25 cellular contexts compared by ENCODE assay signal in genomic region chr11:107969219-107969618, GRCh38. TPM values are rescaled to one million over a fixed set of nuclear protein-coding genes. Genes with fewer than 3 reads are reported as not detected.
DNase-seq lines count a peak whose midpoint lies in the region; ATAC-seq, FAIRE-seq and TF ChIP-seq lines count a peak whose summit lies in the region.
"Had no signal": no experiment of that assay in that cellular context is flagged by ENCODE, and none has a peak within 500 bp of the region (broad histone marks: within the 10 kb centered on the region; RNA-seq: fewer than 3 reads in every experiment).

No MANE protein-coding gene starts in this region.

- H2AFZ ChIP-seq in GM12878 (ENCODE audit: control insufficient read depth, low read depth, low read length) (no peak overlapping the region), mesenchymal stem cell (ENCODE audit: low read depth, low read length) (no peak overlapping the region)
- H2AFZ ChIP-seq: hepatocyte had no signal

- H3K36me3 Mint-ChIP-seq in activated CD8-positive, alpha-beta T cell treated with anti-CD3 and anti-CD28 coated beads for 36 hours (ENCODE audit: low read depth) = no peaks in the 10 kb centered on the region
- H3K36me3 Mint-ChIP-seq in CD4-positive, alpha-beta memory T cell = no peaks in the 10 kb centered on the region
- H3K36me3 Mint-ChIP-seq: CD8-positive, alpha-beta memory T cell; natural killer cell had no signal

- no peak overlapping the region for H2BK5ac ChIP-seq in mesenchymal stem cell (ENCODE audit: low read depth, low read length, poor library complexity, severe bottlenecking)

- no peak overlapping the region for H3K27ac ChIP-seq in GM12878 (ENCODE audit: control insufficient read depth, insufficient read depth)
- H3K27ac ChIP-seq in mesenchymal stem cell (ENCODE audit: low read length, poor library complexity, severe bottlenecking) = no peak overlapping the region
- no peak overlapping the region for H3K27ac ChIP-seq in left lung
- H3K27ac ChIP-seq in CD4-positive, alpha-beta memory T cell (ENCODE audit: low read depth, low read length) = no peak overlapping the region
- H3K27ac ChIP-seq: hepatocyte, tibial artery had no signal

- H3K4ac ChIP-seq in mesenchymal stem cell (ENCODE audit: low read depth in 1 of 2, low read length in 2 of 2) = no peak overlapping the region

- H3K4me1 Mint-ChIP-seq in activated CD8-positive, alpha-beta T cell treated with anti-CD3 and anti-CD28 coated beads for 36 hours (ENCODE audit: low read depth) = no peaks in the 10 kb centered on the region
- no peaks in the 10 kb centered on the region for H3K4me1 Mint-ChIP-seq in CD4-positive, alpha-beta memory T cell
- H3K4me1 Mint-ChIP-seq: CD8-positive, alpha-beta memory T cell; natural killer cell had no signal

- H3K9me3 Mint-ChIP-seq in activated CD8-positive, alpha-beta T cell treated with anti-CD3 and anti-CD28 coated beads for 36 hours = no peaks in the 10 kb centered on the region
- no peaks in the 10 kb centered on the region for H3K9me3 Mint-ChIP-seq in CD4-positive, alpha-beta memory T cell
- H3K9me3 Mint-ChIP-seq: activated naive CD4-positive, alpha-beta T cell treated with anti-CD3 and anti-CD28 coated beads for 36 hours; CD8-positive, alpha-beta memory T cell; effector memory CD8-positive, alpha-beta T cell; natural killer cell; T-helper 1 cell treated with Interleukin-12 subunit alpha and Interleukin-12 subunit beta and Interleukin-4 antibody, amounts not matched to agents 30 μg/mL and 1 μg/mL, for 36 hours had no signal

- H3K4me2 ChIP-seq in GM12878 (ENCODE audit: control insufficient read depth, insufficient read depth) (no peak overlapping the region), mesenchymal stem cell (ENCODE audit: low read length, poor library complexity, severe bottlenecking) (no peak overlapping the region)
- H3K4me2 ChIP-seq: hepatocyte had no signal

- H3K79me2 ChIP-seq in GM12878 (ENCODE audit: control insufficient read depth, insufficient read depth, low read length) = no peaks in the 10 kb centered on the region
- H3K79me2 ChIP-seq: hepatocyte had no signal

- no peak overlapping the region for H3K9ac ChIP-seq in GM12878 (ENCODE audit: control insufficient read depth, insufficient read depth, low read length)
- no peak overlapping the region for H3K9ac ChIP-seq in mesenchymal stem cell (ENCODE audit: low read length)

- H4K20me1 ChIP-seq in GM12878 (ENCODE audit: control insufficient read depth, insufficient read depth) = no peaks in the 10 kb centered on the region

- no peak for TF ChIP-seq RAD21 in GM12878 (IDR thresholded peaks at IDR 0.05; ENCODE audit: insufficient read depth, low read depth, low read length)

- no peak overlapping the region for H3K27ac Mint-ChIP-seq in activated CD8-positive, alpha-beta T cell treated with anti-CD3 and anti-CD28 coated beads for 36 hours
- no peak overlapping the region for H3K27ac Mint-ChIP-seq in CD4-positive, alpha-beta memory T cell
- H3K27ac Mint-ChIP-seq: activated naive CD4-positive, alpha-beta T cell treated with anti-CD3 and anti-CD28 coated beads for 36 hours; effector memory CD8-positive, alpha-beta T cell; natural killer cell; T-helper 1 cell treated with Interleukin-12 subunit alpha and Interleukin-12 subunit beta and Interleukin-4 antibody, amounts not matched to agents 30 μg/mL and 1 μg/mL, for 36 hours had no signal

- H4K91ac ChIP-seq in mesenchymal stem cell (ENCODE audit: low read length) = no peak overlapping the region

- CTCF ChIA-PET in GM12878 (lab: Yijun Ruan, JAX) = interaction anchor here (1.4 to 1.9 kb wide), 3 partner anchors 19 to 52 kb away, joined by 3 to 5 read pairs (median 5); no protein-coding TSS in a partner anchor
- CTCF ChIA-PET in activated CD8-positive, alpha-beta T cell treated with anti-CD3 and anti-CD28 coated beads for 36 hours (lab: Charles Lee) = interaction anchor here (1.8 kb wide), 1 partner anchor 53 kb away, joined by 5 read pairs; no protein-coding TSS in a partner anchor
- CTCF ChIA-PET in CD4-positive, alpha-beta memory T cell (lab: Charles Lee; ENCODE audit: partially characterized antibody) = no interaction called here

- RAD21 ChIA-PET in GM12878 (lab: Charles Lee; ENCODE audit: unreplicated experiment) = interaction anchor here (1.1 to 1.3 kb wide), 2 partner anchors 30 to 63 kb away, joined by 3 to 4 read pairs; no protein-coding TSS in a partner anchor

- POLR2A ChIA-PET in GM12878 (lab: Charles Lee) = no interaction called here
- POLR2A ChIA-PET in activated CD8-positive, alpha-beta T cell treated with anti-CD3 and anti-CD28 coated beads for 36 hours (lab: Charles Lee) = no interaction called here
- POLR2A ChIA-PET in CD4-positive, alpha-beta memory T cell (lab: Charles Lee; ENCODE audit: partially characterized antibody) = no interaction called here

- H3K4me1 ChIP-seq in GM12878 (ENCODE audit: control insufficient read depth, insufficient read depth, low read length) (no peaks in the 10 kb centered on the region), mesenchymal stem cell (ENCODE audit: control insufficient read depth, insufficient read depth, low read depth, low read length) (no peaks in the 10 kb centered on the region), left lung (no peaks in the 10 kb centered on the region)
- no peaks in the 10 kb centered on the region for H3K4me1 ChIP-seq in CD4-positive, alpha-beta memory T cell (ENCODE audit: insufficient read depth, low read length)
- H3K4me1 ChIP-seq: tibial artery had no signal

- in situ Hi-C loops in GM12878 (cut with MboI) = no loop called here

- H3K23ac ChIP-seq in mesenchymal stem cell (ENCODE audit: low read length in 2 of 2) = no peak overlapping the region

- SMC1A ChIA-PET in GM12878 (lab: Charles Lee; ENCODE audit: uncharacterized antibody, unreplicated experiment) = interaction anchor here (0.5 to 2.2 kb wide), 3 partner anchors 11 to 32 kb away, joined by 3 to 6 read pairs (median 3); no protein-coding TSS in a partner anchor

- DNase-seq in GM12864 (ENCODE audit: low read depth) = no peak
- peak; percentile 8 for DNase-seq in LHCN-M2 (ENCODE audit: low read depth)
- DNase-seq in GM12878 (ENCODE audit: low read depth, low spot score) = no peak
- peak; percentile 4 for DNase-seq in mesenchymal stem cell
- DNase-seq in left lung = no peak
- DNase-seq in activated CD8-positive, alpha-beta T cell treated with anti-CD3 and anti-CD28 coated beads for 36 hours = no peak
- no peak for DNase-seq in CD4-positive, alpha-beta memory T cell
- no peak for DNase-seq in NOMO-1 treated with DMSO at 0.1 percent for 48 hours (lab: John Stamatoyannopoulos, UW; ENCODE audit: unreplicated experiment)
- DNase-seq: activated CD4-positive, alpha-beta T cell treated with anti-CD3 and anti-CD28 coated beads, Interleukin-2, amount 50 U/mL, for 4 hours; activated naive CD4-positive, alpha-beta T cell treated with anti-CD3 and anti-CD28 coated beads for 36 hours; activated T-cell treated with anti-CD3 and anti-CD28 coated beads for 4 hours; CD8-positive, alpha-beta memory T cell; cerebellar nuclear complex; effector memory CD8-positive, alpha-beta T cell; KBM-7; natural killer cell; NCI-H2029 treated with DMSO at 0.1 percent for 48 hours; SHP77; stimulated activated CD4-positive, alpha-beta T cell treated with anti-CD3 and anti-CD28 coated beads, Interleukin-2, amount 100 ng/mL, for 24 hours; stimulated activated naive CD4-positive, alpha-beta T cell treated with Interleukin-2 at 50 U/mL for 16 hours; tibial artery had no signal

- no peak for TF ChIP-seq EP300 in GM12878 (IDR thresholded peaks at IDR 0.05; ENCODE audit: borderline replicate concordance in 1 of 2, control insufficient read depth in 1 of 2, low read depth in 2 of 2, low read length in 2 of 2)

- H3K9me3 ChIP-seq in GM12878 (replicated peaks; ENCODE audit: control insufficient read depth, insufficient read depth, low read length) (no peaks in the 10 kb centered on the region), mesenchymal stem cell (ENCODE audit: control insufficient read depth, low read length) (no peaks in the 10 kb centered on the region), left lung (no peaks in the 10 kb centered on the region)
- no peaks in the 10 kb centered on the region for H3K9me3 ChIP-seq in CD4-positive, alpha-beta memory T cell (ENCODE audit: control insufficient read depth in 1 of 2, low read length in 2 of 2)
- H3K9me3 ChIP-seq: tibial artery had no signal

- H2AK5ac ChIP-seq in mesenchymal stem cell (ENCODE audit: low read length, severe bottlenecking) = no peak overlapping the region

- no peak for FAIRE-seq in GM12878 (lab: Jason Lieb, UNC)
- FAIRE-seq: astrocyte, GM19239 had no signal

- H4K8ac ChIP-seq in mesenchymal stem cell (ENCODE audit: low read length) = no peak overlapping the region

- BruUV-seq in GM12878 (replicated peaks; lab: Mats Ljungman, UMichigan) = no TSS peak

- H3K4me3 Mint-ChIP-seq in activated CD8-positive, alpha-beta T cell treated with anti-CD3 and anti-CD28 coated beads for 36 hours = no peak overlapping the region
- no peak overlapping the region for H3K4me3 Mint-ChIP-seq in CD4-positive, alpha-beta memory T cell
- H3K4me3 Mint-ChIP-seq: activated naive CD4-positive, alpha-beta T cell treated with anti-CD3 and anti-CD28 coated beads for 36 hours; effector memory CD8-positive, alpha-beta T cell; natural killer cell; T-helper 1 cell treated with Interleukin-12 subunit alpha and Interleukin-12 subunit beta and Interleukin-4 antibody, amounts not matched to agents 30 μg/mL and 1 μg/mL, for 36 hours had no signal

- H3K36me3 ChIP-seq in GM12878 (ENCODE audit: control insufficient read depth in 2 of 2, insufficient read depth in 2 of 2, low read length in 1 of 2) = no peaks in the 10 kb centered on the region; a peak in 1 of 4 replicates
- no peaks in the 10 kb centered on the region for H3K36me3 ChIP-seq in mesenchymal stem cell (ENCODE audit: control insufficient read depth in 1 of 2, insufficient read depth in 2 of 2, low read depth in 1 of 2, low read length in 2 of 2)
- no peaks in the 10 kb centered on the region for H3K36me3 ChIP-seq in left lung
- H3K36me3 ChIP-seq in CD4-positive, alpha-beta memory T cell (ENCODE audit: insufficient read depth, low read length) = no peaks in the 10 kb centered on the region
- H3K36me3 ChIP-seq: tibial artery had no signal

- no peak overlapping the region for H3K14ac ChIP-seq in mesenchymal stem cell (ENCODE audit: low read length in 2 of 2)

- H3K27me3 ChIP-seq in GM12878 (replicated peaks in 1 of 2; ENCODE audit: control insufficient read depth in 2 of 2, insufficient read depth in 2 of 2, low read length in 1 of 2) (no peaks in the 10 kb centered on the region), mesenchymal stem cell (ENCODE audit: control insufficient read depth in 1 of 2, insufficient read depth in 1 of 2, low read length in 2 of 2) (peaks cover 0 to 6% of the 10 kb centered on the region in 2 experiments), left lung (no peaks in the 10 kb centered on the region)
- H3K27me3 ChIP-seq in CD4-positive, alpha-beta memory T cell (ENCODE audit: insufficient read depth, low read length) = no peaks in the 10 kb centered on the region
- H3K27me3 ChIP-seq: hepatocyte had no signal

- no peak for TF ChIP-seq POLR2A in GM12878 (IDR thresholded peaks at IDR 0.05; ENCODE audit: low read depth, low read length)

- no peak overlapping the region for H2BK12ac ChIP-seq in mesenchymal stem cell (ENCODE audit: low read length in 2 of 2)

- no peak overlapping the region for H2BK120ac ChIP-seq in mesenchymal stem cell (ENCODE audit: low read depth, low read length)

- ATAC-seq in GM12878 (peak; percentile 56; the same call in 2 of the 3 replicates), left lung (no peak)
- no peak for ATAC-seq in activated CD8-positive, alpha-beta T cell treated with anti-CD3 and anti-CD28 coated beads for 36 hours
- ATAC-seq: effector memory CD8-positive, alpha-beta T cell; natural killer cell had no signal

- H2BK15ac ChIP-seq in mesenchymal stem cell (ENCODE audit: low read depth, poor library complexity, severe bottlenecking) = no peak overlapping the region

- intact Hi-C loops in GM12878 (cut with micrococcal nuclease; ENCODE audit: unreplicated experiment) = no loop called here
- intact Hi-C loops in left lung (cut with DNase I) = no loop called here
- intact Hi-C loops in activated CD8-positive, alpha-beta T cell treated with anti-CD3 and anti-CD28 coated beads for 36 hours (cut with micrococcal nuclease) = no loop called here
- intact Hi-C loops in CD4-positive, alpha-beta memory T cell (cut with micrococcal nuclease) = no loop called here

- H3K79me1 ChIP-seq in mesenchymal stem cell (replicated peaks; ENCODE audit: low read length, poor library complexity, severe bottlenecking) = no peaks in the 10 kb centered on the region

- H3K27me3 Mint-ChIP-seq in activated CD8-positive, alpha-beta T cell treated with anti-CD3 and anti-CD28 coated beads for 36 hours = peaks cover 2% of the 10 kb centered on the region
- H3K27me3 Mint-ChIP-seq in CD4-positive, alpha-beta memory T cell = peaks cover 1 to 8% of the 10 kb centered on the region in 2 donors

- TF ChIP-seq CTCF in GM12864 (IDR thresholded peaks at IDR 0.05; ENCODE audit: low read depth, low read length, missing control alignments) = peak; percentile 10
- no peak for TF ChIP-seq CTCF in GM12878 (IDR thresholded peaks at IDR 0.05 in 2 of 3, conservative IDR thresholded peaks at IDR 0.05 in 1 of 3; ENCODE audit: control insufficient read depth in 2 of 3, extremely low read depth in 1 of 3, insufficient read depth in 1 of 3, low read depth in 3 of 3, low read length in 3 of 3)
- TF ChIP-seq CTCF in left lung (IDR thresholded peaks at IDR 0.05) = no peak
- TF ChIP-seq CTCF in activated CD8-positive, alpha-beta T cell treated with anti-CD3 and anti-CD28 coated beads for 36 hours (IDR thresholded peaks at IDR 0.05) = no peak

- H3K4me3 ChIP-seq in GM12864 (ENCODE audit: low read depth, low read length) = no peak overlapping the region
- H3K4me3 ChIP-seq in GM12878 = no peak overlapping the region
- no peak overlapping the region for H3K4me3 ChIP-seq in mesenchymal stem cell (ENCODE audit: insufficient read depth in 1 of 2, low read depth in 1 of 2, low read length in 2 of 2)
- no peak overlapping the region for H3K4me3 ChIP-seq in left lung
- no peak overlapping the region for H3K4me3 ChIP-seq in CD4-positive, alpha-beta memory T cell (ENCODE audit: low read length in 2 of 2)
- H3K4me3 ChIP-seq: hepatocyte, tibial artery had no signal

- H3K18ac ChIP-seq in mesenchymal stem cell (ENCODE audit: low read depth in 1 of 2, low read length in 2 of 2) = no peak overlapping the region

RNA-seq across cellular contexts. Expression of gene CUL5, which starts 39.5 kb away (rescaled TPM):
- total RNA-seq in LHCN-M2 (2014; rRNA removed) (26.2 and 30.0 TPM in 2 replicates), GM12878 (2014; rRNA removed) (16.8 and 18.2 TPM in 2 replicates), GM12878 (2014; rRNA removed; fragmentation: Illumina TruSeq; extraction: Trizol) (25.1 and 25.2 TPM in 2 replicates), GM12878 (2021) (31.0 and 33.4 TPM in 2 replicates), left lung (10 to 100 TPM; 31.1 to 36.1 TPM)
- polyA plus RNA-seq in LHCN-M2 (2012) = 6.8 TPM
- total RNA-seq in GM12878 (2013; cell fraction: nucleolus; rRNA removed) = 74.2 and 81.6 TPM in 2 replicates
- polyA plus RNA-seq in GM12878 (2011; ENCODE audit: low read depth) = 2.9 TPM
- polyA plus RNA-seq in GM12878 (2011; rRNA removed) (17.9 and 37.3 TPM in 2 replicates), GM12878 (2014; fragmentation: Illumina TruSeq; extraction: Trizol) (18.6 and 28.9 TPM in 2 replicates), GM12878 (2014; fragmentation: Nextera tagmentation; extraction: Ambion mirVana) (10 to 100 TPM in 1 of 2 experiments, 1 to 10 TPM in 1; 9.1 to 11.8 TPM), GM12878 (2014; rRNA removed) (10.4 and 12.4 TPM in 2 replicates), GM12878 (2016; fragmentation: Nextera tagmentation; extraction: Ambion mirVana) (10 to 100 TPM; 28.5 to 37.6 TPM)
- 12.9 and 15.8 TPM in 2 replicates for polyA plus RNA-seq in GM12878 (2011; cell fraction: cytosol; rRNA removed)
- polyA plus RNA-seq in GM12878 (2011; cell fraction: nucleus; rRNA removed) = 13.2 and 15.7 TPM in 2 replicates
- 8.3 and 8.8 TPM in 2 replicates for polyA plus RNA-seq in GM12878 (2012)
- polyA minus RNA-seq in GM12878 (2011; rRNA and poly(A)+ RNA removed) = 19.5 and 31.4 TPM in 2 replicates
- polyA minus RNA-seq in GM12878 (2011; cell fraction: cytosol; rRNA and poly(A)+ RNA removed) = 16.3 and 20.3 TPM in 2 replicates
- polyA minus RNA-seq in GM12878 (2011; cell fraction: nucleus; rRNA and poly(A)+ RNA removed) = 36.4 and 68.5 TPM in 2 replicates
- polyA plus RNA-seq in mesenchymal stem cell (2013, experiment 1 of 2) = 19.5 TPM
- polyA plus RNA-seq in mesenchymal stem cell (2013, experiment 2 of 2) = 21.1 TPM
- total RNA-seq in activated CD8-positive, alpha-beta T cell treated with anti-CD3 and anti-CD28 coated beads for 36 hours = 10 to 100 TPM; 32.2 to 34.6 TPM
- total RNA-seq in CD4-positive, alpha-beta memory T cell = 10 to 100 TPM; 37.3 to 38.9 TPM
- 10 to 100 TPM; 27.4 to 31.7 TPM for polyA plus RNA-seq in CD4-positive, alpha-beta memory T cell

RNA-seq across cellular contexts. Expression of gene RAB39A, which starts 41.0 kb away (rescaled TPM):
- total RNA-seq in LHCN-M2 (2014; rRNA removed) = 0.58 TPM in 1 of 2 replicates, not detected in the other
- not detected for polyA plus RNA-seq in LHCN-M2 (2012)
- 9.3 and 10.0 TPM in 2 replicates for total RNA-seq in GM12878 (2013; cell fraction: nucleolus; rRNA removed)
- 5.8 and 8.3 TPM in 2 replicates for total RNA-seq in GM12878 (2014; rRNA removed)
- 9.2 and 9.5 TPM in 2 replicates for total RNA-seq in GM12878 (2014; rRNA removed; fragmentation: Illumina TruSeq; extraction: Trizol)
- 5.5 and 6.8 TPM in 2 replicates for total RNA-seq in GM12878 (2021)
- polyA plus RNA-seq in GM12878 (2011; ENCODE audit: low read depth) = 0.68 TPM
- polyA plus RNA-seq in GM12878 (2011; rRNA removed) = 6.8 and 8.0 TPM in 2 replicates
- polyA plus RNA-seq in GM12878 (2011; cell fraction: cytosol; rRNA removed) = 3.3 TPM in 2 replicates
- polyA plus RNA-seq in GM12878 (2011; cell fraction: nucleus; rRNA removed) = 1.5 and 1.6 TPM in 2 replicates
- 1.6 and 1.7 TPM in 2 replicates for polyA plus RNA-seq in GM12878 (2012)
- polyA plus RNA-seq in GM12878 (2014; fragmentation: Illumina TruSeq; extraction: Trizol) = 6.8 and 7.5 TPM in 2 replicates
- under 1 TPM; 0.10 to 0.18 TPM for polyA plus RNA-seq in GM12878 (2014; fragmentation: Nextera tagmentation; extraction: Ambion mirVana)
- 3.6 and 4.3 TPM in 2 replicates for polyA plus RNA-seq in GM12878 (2014; rRNA removed)
- polyA plus RNA-seq in GM12878 (2016; fragmentation: Nextera tagmentation; extraction: Ambion mirVana) = 1 to 10 TPM; 2.0 to 2.1 TPM
- polyA minus RNA-seq in GM12878 (2011; rRNA and poly(A)+ RNA removed) = 5.6 and 7.2 TPM in 2 replicates
- 2.3 and 3.4 TPM in 2 replicates for polyA minus RNA-seq in GM12878 (2011; cell fraction: cytosol; rRNA and poly(A)+ RNA removed)
- polyA minus RNA-seq in GM12878 (2011; cell fraction: nucleus; rRNA and poly(A)+ RNA removed) = 0.85 and 2.0 TPM in 2 replicates
- 0.03 TPM for polyA plus RNA-seq in mesenchymal stem cell (2013, experiment 1 of 2)
- polyA plus RNA-seq in mesenchymal stem cell (2013, experiment 2 of 2) = 0.01 TPM
- total RNA-seq in left lung = 1 to 10 TPM; 1.7 to 5.6 TPM
- total RNA-seq in activated CD8-positive, alpha-beta T cell treated with anti-CD3 and anti-CD28 coated beads for 36 hours = not detected
- total RNA-seq in CD4-positive, alpha-beta memory T cell = under 1 TPM in 1 of 2 experiments, not detected in 1; 0.17 TPM
- not detected for polyA plus RNA-seq in CD4-positive, alpha-beta memory T cell
- total RNA-seq: activated naive CD4-positive, alpha-beta T cell treated with anti-CD3 and anti-CD28 coated beads for 36 hours had no signal
- polyA plus RNA-seq: CD8-positive, alpha-beta memory T cell; hepatocyte had no signal

Comparison
In these comparisons a context has a peak if more than half of its experiments do, and no peak if none do; other contexts are left out.
1. DNase-seq: peak in LHCN-M2 (single experiment) and mesenchymal stem cell (single experiment); none in GM12864 (single experiment), GM12878 (single experiment), left lung (0 of 2), activated CD8-positive, alpha-beta T cell treated with anti-CD3 and anti-CD28 coated beads for 36 hours (single experiment), CD4-positive, alpha-beta memory T cell (0 of 5) and NOMO-1 treated with DMSO at 0.1 percent for 48 hours (single experiment).